2 cellular contexts compared by ENCODE assay signal in the genomic region with DNA sequence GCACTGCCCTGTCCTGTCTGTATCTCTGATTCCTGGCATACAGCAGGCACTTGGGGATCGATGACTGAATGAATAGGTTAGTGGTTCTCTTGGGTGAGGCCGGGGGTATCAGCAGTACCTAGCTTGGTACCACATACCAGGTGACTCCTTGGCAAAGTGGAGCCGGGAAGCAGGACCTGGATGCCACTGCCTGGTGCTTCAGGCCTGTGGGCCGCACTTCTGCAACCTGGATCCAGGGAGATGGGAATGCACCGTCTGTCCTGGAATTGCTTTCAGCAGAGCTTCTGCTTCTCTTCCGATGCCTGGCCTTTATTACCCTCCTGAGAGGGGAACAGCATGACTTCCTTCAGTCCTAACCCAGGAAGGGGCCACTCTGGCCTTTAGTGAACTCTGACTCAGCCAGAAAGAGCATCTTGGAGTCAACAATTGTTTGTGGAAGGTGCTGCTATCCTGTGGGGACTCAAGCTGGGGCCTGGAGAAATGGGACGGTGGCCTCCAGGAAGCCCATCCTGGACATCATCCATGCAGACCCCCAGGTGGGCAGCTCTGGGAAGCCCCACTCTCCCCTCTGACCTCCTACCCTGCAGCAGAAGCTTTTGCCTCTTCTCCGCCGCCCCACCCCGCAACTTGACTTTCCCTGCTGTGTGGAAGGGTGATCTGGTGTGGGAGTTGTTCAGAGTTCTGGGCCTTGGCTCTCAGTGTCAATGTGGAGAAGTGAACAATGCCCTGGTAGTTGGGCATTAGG.
TF ChIP-seq lines count a peak whose summit lies in the region.

No MANE protein-coding gene starts in this region.

TF ChIP-seq in liver, 16 proteins besides CTCF, POLR2A, EP300 and RAD21:
- TF ChIP-seq NR2F2 (IDR thresholded peaks at IDR 0.05) (peak; percentile 61), HNF4A (conservative IDR thresholded peaks at IDR 0.05) (no peak)

TF ChIP-seq in HepG2, 621 proteins besides CTCF, POLR2A, EP300 and RAD21:
- TF ChIP-seq, protein P1, sequence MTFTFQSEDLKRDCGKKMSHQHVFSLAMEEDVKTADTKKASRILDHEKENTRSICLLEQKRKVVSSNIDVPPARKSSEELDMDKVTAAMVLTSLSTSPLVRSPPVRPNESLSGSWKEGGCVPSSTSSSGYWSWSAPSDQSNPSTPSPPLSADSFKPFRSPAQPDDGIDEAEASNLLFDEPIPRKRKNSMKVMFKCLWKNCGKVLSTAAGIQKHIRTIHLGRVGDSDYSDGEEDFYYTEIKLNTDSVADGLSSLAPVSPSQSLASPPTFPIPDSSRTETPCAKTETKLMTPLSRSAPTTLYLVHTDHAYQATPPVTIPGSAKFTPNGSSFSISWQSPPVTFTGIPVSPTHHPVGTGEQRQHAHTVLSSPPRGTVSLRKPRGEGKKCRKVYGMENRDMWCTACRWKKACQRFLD (CRISPR knock-in tag; IDR thresholded peaks at IDR 0.05; ENCODE audit: borderline replicate concordance), result no peak
- no peak for TF ChIP-seq ZNF337 (CRISPR knock-in tag; IDR thresholded peaks at IDR 0.05; ENCODE audit: borderline replicate concordance, low read depth)
- TF ChIP-seq HDAC2 (CRISPR knock-in tag; IDR thresholded peaks at IDR 0.05), result no peak
- TF ChIP-seq ZNF546 (CRISPR knock-in tag; conservative IDR thresholded peaks at IDR 0.05), result no peak
- TF ChIP-seq, protein P2, sequence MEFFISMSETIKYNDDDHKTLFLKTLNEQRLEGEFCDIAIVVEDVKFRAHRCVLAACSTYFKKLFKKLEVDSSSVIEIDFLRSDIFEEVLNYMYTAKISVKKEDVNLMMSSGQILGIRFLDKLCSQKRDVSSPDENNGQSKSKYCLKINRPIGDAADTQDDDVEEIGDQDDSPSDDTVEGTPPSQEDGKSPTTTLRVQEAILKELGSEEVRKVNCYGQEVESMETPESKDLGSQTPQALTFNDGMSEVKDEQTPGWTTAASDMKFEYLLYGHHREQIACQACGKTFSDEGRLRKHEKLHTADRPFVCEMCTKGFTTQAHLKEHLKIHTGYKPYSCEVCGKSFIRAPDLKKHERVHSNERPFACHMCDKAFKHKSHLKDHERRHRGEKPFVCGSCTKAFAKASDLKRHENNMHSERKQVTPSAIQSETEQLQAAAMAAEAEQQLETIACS (CRISPR knock-in tag; IDR thresholded peaks at IDR 0.05), result no peak
- TF ChIP-seq MEF2D (CRISPR knock-in tag; IDR thresholded peaks at IDR 0.05), result no peak
- no peak for TF ChIP-seq KAT2B (IDR thresholded peaks at IDR 0.05; ENCODE audit: borderline replicate concordance, low read depth, low read length)
- TF ChIP-seq, protein P3, sequence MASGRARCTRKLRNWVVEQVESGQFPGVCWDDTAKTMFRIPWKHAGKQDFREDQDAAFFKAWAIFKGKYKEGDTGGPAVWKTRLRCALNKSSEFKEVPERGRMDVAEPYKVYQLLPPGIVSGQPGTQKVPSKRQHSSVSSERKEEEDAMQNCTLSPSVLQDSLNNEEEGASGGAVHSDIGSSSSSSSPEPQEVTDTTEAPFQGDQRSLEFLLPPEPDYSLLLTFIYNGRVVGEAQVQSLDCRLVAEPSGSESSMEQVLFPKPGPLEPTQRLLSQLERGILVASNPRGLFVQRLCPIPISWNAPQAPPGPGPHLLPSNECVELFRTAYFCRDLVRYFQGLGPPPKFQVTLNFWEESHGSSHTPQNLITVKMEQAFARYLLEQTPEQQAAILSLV (CRISPR knock-in tag; IDR thresholded peaks at IDR 0.05; ENCODE audit: borderline replicate concordance), result no peak
- TF ChIP-seq CEBPG (CRISPR knock-in tag; IDR thresholded peaks at IDR 0.05), result no peak
- no peak for TF ChIP-seq CBFB (CRISPR knock-in tag; IDR thresholded peaks at IDR 0.05)
- TF ChIP-seq MIXL1 (CRISPR knock-in tag; IDR thresholded peaks at IDR 0.05), result no peak
- TF ChIP-seq ZNF317 (CRISPR knock-in tag; IDR thresholded peaks at IDR 0.05), result no peak
- TF ChIP-seq ZNF367 (CRISPR knock-in tag; IDR thresholded peaks at IDR 0.05; ENCODE audit: borderline replicate concordance), result no peak
- TF ChIP-seq BORCS8-MEF2B (CRISPR knock-in tag; IDR thresholded peaks at IDR 0.05), result no peak
- no peak for TF ChIP-seq SRY (CRISPR knock-in tag; IDR thresholded peaks at IDR 0.05)
